ENCODE assay signal across 3 cellular contexts in the genomic region with DNA sequence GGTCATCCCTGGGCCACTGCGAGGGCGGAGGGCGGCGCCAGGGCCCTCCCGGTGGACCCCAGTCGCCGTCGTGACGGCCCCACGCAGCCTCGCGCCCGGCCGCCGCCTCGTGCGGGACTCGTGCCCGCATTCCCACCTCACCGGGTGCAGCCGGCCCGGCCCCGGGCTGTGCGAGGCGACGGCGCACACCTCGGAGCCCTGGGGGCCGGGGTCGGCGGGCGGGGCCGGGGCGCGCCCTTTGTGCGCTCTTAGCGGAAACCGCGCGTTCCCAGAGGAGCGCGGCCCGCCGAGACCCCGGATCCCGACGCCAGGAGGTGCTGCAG.
TF ChIP-seq lines count a peak whose summit lies in the region.

No MANE protein-coding gene starts in this region.

TF ChIP-seq in SK-N-SH, 30 proteins besides CTCF, POLR2A, EP300 and RAD21:
- TF ChIP-seq TAF1 (IDR thresholded peaks at IDR 0.05; ENCODE audit: borderline replicate concordance, low read depth, low read length) (no peak), FOSL2 (IDR thresholded peaks at IDR 0.05; ENCODE audit: borderline replicate concordance, low read depth) (no peak), CHD2 (IDR thresholded peaks at IDR 0.05; ENCODE audit: low read length, partially characterized antibody) (no peak), USF2 (IDR thresholded peaks at IDR 0.05; ENCODE audit: borderline replicate concordance, low read depth, low read length) (no peak), MXI1 (IDR thresholded peaks at IDR 0.05; ENCODE audit: low read depth, low read length) (no peak), TEAD4 (IDR thresholded peaks at IDR 0.05; ENCODE audit: borderline replicate concordance, insufficient read depth) (no peak), USF1 (IDR thresholded peaks at IDR 0.05; ENCODE audit: borderline replicate concordance, low read depth) (no peak), ZBTB33 (IDR thresholded peaks at IDR 0.05; ENCODE audit: borderline replicate concordance, low read depth) (no peak), NFIC (IDR thresholded peaks at IDR 0.05; ENCODE audit: borderline replicate concordance) (no peak), RXRA (IDR thresholded peaks at IDR 0.05; ENCODE audit: borderline replicate concordance, low read depth) (no peak), YY1 (IDR thresholded peaks at IDR 0.05; ENCODE audit: low read depth) (no peak), POLR2AphosphoS5 (IDR thresholded peaks at IDR 0.05; ENCODE audit: low read depth, low read length) (no peak), FOXJ3 (CRISPR knock-in tag; IDR thresholded peaks at IDR 0.05) (no peak), SMC3 (IDR thresholded peaks at IDR 0.05; ENCODE audit: low read depth, low read length) (no peak), NRF1 (IDR thresholded peaks at IDR 0.05; ENCODE audit: low read depth, low read length) (no peak), ELF1 (IDR thresholded peaks at IDR 0.05) (no peak), RFX5 (IDR thresholded peaks at IDR 0.05; ENCODE audit: low read length) (no peak)
- TF ChIP-seq, protein P1, sequence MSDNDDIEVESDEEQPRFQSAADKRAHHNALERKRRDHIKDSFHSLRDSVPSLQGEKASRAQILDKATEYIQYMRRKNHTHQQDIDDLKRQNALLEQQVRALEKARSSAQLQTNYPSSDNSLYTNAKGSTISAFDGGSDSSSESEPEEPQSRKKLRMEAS (IDR thresholded peaks at IDR 0.05; ENCODE audit: low read depth): no peak
TF ChIP-seq in SK-N-SH: peak in this region for 0.

TF ChIP-seq in SK-N-SH treated with all-trans-retinoic acid at 6 μM for 48 hours, 23 proteins besides CTCF, POLR2A, EP300 and RAD21:
- TF ChIP-seq TCF4 (CRISPR knock-in tag; IDR thresholded peaks at IDR 0.05; ENCODE audit: borderline replicate concordance): no peak
- TF ChIP-seq SNAI2 (CRISPR knock-in tag; IDR thresholded peaks at IDR 0.05): no peak
TF ChIP-seq in SK-N-SH treated with all-trans-retinoic acid at 6 μM for 48 hours: peak in this region for 0.

TF ChIP-seq in GM12878, 131 proteins besides CTCF, POLR2A, EP300 and RAD21:
- no peak for TF ChIP-seq TCF3 (IDR thresholded peaks at IDR 0.05; ENCODE audit: borderline replicate concordance, insufficient read depth, low read depth, low read length)
- TF ChIP-seq PAX5 (IDR thresholded peaks at IDR 0.05; ENCODE audit: borderline replicate concordance, low read depth, low read length): no peak
- TF ChIP-seq RCOR1 (conservative IDR thresholded peaks at IDR 0.05; ENCODE audit: low read depth, low read length): no peak
- TF ChIP-seq, protein P2, sequence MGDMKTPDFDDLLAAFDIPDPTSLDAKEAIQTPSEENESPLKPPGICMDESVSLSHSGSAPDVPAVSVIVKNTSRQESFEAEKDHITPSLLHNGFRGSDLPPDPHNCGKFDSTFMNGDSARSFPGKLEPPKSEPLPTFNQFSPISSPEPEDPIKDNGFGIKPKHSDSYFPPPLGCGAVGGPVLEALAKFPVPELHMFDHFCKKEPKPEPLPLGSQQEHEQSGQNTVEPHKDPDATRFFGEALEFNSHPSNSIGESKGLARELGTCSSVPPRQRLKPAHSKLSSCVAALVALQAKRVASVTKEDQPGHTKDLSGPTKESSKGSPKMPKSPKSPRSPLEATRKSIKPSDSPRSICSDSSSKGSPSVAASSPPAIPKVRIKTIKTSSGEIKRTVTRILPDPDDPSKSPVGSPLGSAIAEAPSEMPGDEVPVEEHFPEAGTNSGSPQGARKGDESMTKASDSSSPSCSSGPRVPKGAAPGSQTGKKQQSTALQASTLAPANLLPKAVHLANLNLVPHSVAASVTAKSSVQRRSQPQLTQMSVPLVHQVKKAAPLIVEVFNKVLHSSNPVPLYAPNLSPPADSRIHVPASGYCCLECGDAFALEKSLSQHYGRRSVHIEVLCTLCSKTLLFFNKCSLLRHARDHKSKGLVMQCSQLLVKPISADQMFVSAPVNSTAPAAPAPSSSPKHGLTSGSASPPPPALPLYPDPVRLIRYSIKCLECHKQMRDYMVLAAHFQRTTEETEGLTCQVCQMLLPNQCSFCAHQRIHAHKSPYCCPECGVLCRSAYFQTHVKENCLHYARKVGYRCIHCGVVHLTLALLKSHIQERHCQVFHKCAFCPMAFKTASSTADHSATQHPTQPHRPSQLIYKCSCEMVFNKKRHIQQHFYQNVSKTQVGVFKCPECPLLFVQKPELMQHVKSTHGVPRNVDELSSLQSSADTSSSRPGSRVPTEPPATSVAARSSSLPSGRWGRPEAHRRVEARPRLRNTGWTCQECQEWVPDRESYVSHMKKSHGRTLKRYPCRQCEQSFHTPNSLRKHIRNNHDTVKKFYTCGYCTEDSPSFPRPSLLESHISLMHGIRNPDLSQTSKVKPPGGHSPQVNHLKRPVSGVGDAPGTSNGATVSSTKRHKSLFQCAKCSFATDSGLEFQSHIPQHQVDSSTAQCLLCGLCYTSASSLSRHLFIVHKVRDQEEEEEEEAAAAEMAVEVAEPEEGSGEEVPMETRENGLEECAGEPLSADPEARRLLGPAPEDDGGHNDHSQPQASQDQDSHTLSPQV (IDR thresholded peaks at IDR 0.05): no peak
- TF ChIP-seq PRDM15 (CRISPR knock-in tag; IDR thresholded peaks at IDR 0.05): no peak
- no peak for TF ChIP-seq JUND (IDR thresholded peaks at IDR 0.05; ENCODE audit: low read depth, low read length)
- TF ChIP-seq EED (IDR thresholded peaks at IDR 0.05; ENCODE audit: low read depth): no peak
- TF ChIP-seq HCFC1 (IDR thresholded peaks at IDR 0.05; ENCODE audit: low read length): no peak
- TF ChIP-seq HDAC2 (IDR thresholded peaks at IDR 0.05): no peak
- TF ChIP-seq TCF12 (IDR thresholded peaks at IDR 0.05; ENCODE audit: low read depth, low read length): no peak
- TF ChIP-seq SIN3A (IDR thresholded peaks at IDR 0.05; ENCODE audit: low read depth, low read length): no peak
- no peak for TF ChIP-seq MYB (IDR thresholded peaks at IDR 0.05; ENCODE audit: borderline replicate concordance, low read depth, low read length)
- TF ChIP-seq, protein P3, sequence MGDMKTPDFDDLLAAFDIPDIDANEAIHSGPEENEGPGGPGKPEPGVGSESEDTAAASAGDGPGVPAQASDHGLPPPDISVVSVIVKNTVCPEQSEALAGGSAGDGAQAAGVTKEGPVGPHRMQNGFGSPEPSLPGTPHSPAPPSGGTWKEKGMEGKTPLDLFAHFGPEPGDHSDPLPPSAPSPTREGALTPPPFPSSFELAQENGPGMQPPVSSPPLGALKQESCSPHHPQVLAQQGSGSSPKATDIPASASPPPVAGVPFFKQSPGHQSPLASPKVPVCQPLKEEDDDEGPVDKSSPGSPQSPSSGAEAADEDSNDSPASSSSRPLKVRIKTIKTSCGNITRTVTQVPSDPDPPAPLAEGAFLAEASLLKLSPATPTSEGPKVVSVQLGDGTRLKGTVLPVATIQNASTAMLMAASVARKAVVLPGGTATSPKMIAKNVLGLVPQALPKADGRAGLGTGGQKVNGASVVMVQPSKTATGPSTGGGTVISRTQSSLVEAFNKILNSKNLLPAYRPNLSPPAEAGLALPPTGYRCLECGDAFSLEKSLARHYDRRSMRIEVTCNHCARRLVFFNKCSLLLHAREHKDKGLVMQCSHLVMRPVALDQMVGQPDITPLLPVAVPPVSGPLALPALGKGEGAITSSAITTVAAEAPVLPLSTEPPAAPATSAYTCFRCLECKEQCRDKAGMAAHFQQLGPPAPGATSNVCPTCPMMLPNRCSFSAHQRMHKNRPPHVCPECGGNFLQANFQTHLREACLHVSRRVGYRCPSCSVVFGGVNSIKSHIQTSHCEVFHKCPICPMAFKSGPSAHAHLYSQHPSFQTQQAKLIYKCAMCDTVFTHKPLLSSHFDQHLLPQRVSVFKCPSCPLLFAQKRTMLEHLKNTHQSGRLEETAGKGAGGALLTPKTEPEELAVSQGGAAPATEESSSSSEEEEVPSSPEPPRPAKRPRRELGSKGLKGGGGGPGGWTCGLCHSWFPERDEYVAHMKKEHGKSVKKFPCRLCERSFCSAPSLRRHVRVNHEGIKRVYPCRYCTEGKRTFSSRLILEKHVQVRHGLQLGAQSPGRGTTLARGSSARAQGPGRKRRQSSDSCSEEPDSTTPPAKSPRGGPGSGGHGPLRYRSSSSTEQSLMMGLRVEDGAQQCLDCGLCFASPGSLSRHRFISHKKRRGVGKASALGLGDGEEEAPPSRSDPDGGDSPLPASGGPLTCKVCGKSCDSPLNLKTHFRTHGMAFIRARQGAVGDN (IDR thresholded peaks at IDR 0.05): no peak
- TF ChIP-seq SKIL (IDR thresholded peaks at IDR 0.05; ENCODE audit: low read depth, poor library complexity, severe bottlenecking): no peak
- no peak for TF ChIP-seq DPF2 (IDR thresholded peaks at IDR 0.05)
- TF ChIP-seq, protein P4, sequence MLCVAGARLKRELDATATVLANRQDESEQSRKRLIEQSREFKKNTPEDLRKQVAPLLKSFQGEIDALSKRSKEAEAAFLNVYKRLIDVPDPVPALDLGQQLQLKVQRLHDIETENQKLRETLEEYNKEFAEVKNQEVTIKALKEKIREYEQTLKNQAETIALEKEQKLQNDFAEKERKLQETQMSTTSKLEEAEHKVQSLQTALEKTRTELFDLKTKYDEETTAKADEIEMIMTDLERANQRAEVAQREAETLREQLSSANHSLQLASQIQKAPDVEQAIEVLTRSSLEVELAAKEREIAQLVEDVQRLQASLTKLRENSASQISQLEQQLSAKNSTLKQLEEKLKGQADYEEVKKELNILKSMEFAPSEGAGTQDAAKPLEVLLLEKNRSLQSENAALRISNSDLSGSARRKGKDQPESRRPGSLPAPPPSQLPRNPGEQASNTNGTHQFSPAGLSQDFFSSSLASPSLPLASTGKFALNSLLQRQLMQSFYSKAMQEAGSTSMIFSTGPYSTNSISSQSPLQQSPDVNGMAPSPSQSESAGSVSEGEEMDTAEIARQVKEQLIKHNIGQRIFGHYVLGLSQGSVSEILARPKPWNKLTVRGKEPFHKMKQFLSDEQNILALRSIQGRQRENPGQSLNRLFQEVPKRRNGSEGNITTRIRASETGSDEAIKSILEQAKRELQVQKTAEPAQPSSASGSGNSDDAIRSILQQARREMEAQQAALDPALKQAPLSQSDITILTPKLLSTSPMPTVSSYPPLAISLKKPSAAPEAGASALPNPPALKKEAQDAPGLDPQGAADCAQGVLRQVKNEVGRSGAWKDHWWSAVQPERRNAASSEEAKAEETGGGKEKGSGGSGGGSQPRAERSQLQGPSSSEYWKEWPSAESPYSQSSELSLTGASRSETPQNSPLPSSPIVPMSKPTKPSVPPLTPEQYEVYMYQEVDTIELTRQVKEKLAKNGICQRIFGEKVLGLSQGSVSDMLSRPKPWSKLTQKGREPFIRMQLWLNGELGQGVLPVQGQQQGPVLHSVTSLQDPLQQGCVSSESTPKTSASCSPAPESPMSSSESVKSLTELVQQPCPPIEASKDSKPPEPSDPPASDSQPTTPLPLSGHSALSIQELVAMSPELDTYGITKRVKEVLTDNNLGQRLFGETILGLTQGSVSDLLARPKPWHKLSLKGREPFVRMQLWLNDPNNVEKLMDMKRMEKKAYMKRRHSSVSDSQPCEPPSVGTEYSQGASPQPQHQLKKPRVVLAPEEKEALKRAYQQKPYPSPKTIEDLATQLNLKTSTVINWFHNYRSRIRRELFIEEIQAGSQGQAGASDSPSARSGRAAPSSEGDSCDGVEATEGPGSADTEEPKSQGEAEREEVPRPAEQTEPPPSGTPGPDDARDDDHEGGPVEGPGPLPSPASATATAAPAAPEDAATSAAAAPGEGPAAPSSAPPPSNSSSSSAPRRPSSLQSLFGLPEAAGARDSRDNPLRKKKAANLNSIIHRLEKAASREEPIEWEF (IDR thresholded peaks at IDR 0.05; ENCODE audit: insufficient replicate concordance, low read depth, low read length): no peak
- TF ChIP-seq CHD2 (IDR thresholded peaks at IDR 0.05; ENCODE audit: borderline replicate concordance, low read depth, low read length): no peak
- no peak for TF ChIP-seq ZSCAN29 (IDR thresholded peaks at IDR 0.05)
- no peak for TF ChIP-seq IKZF2 (IDR thresholded peaks at IDR 0.05)
